Comparison of ENCODE assay signal across 13 cellular contexts in genomic region chr9:112556497-112557085, GRCh38.
DNase-seq lines count a peak whose midpoint lies in the region; ATAC-seq and TF ChIP-seq lines count a peak whose summit lies in the region.
"Had no signal": no experiment of that assay in that cellular context is flagged by ENCODE, and none has a peak within 500 bp of the region (broad histone marks: within the 10 kb centered on the region; RNA-seq: fewer than 3 reads in every experiment).

No MANE protein-coding gene starts in this region.

- ATAC-seq in HCT116, result no peak

- H2AFZ ChIP-seq in HCT116 (ENCODE audit: low read depth, low read length, poor library complexity, severe bottlenecking) (no peak overlapping the region), smooth muscle cell (ENCODE audit: low read depth) (no peak overlapping the region)

- POLR2A ChIA-PET in HCT116 (lab: Charles Lee), result no interaction called here

- H3K79me2 ChIP-seq in HCT116 (ENCODE audit: insufficient read depth, low read length) (no peaks in the 10 kb centered on the region), smooth muscle cell (ENCODE audit: low read depth) (no peaks in the 10 kb centered on the region)

- intact Hi-C loops in HCT116 (cut with micrococcal nuclease), result no loop called here
- intact Hi-C loops in activated T-helper 1 cell treated with anti-CD3 and anti-CD28 coated beads, Interleukin-12 subunit alpha, Interleukin-12 subunit beta, Interleukin-2, Interleukin-4 antibody, amounts not matched to agents 30 ng/mL and 10 ng/mL and 1 ng/mL, durations not matched to agents 14 hours and 24 hours and 36 hours (cut with micrococcal nuclease), result no loop called here

- no peaks in the 10 kb centered on the region for H3K9me2 ChIP-seq in HCT116 (ENCODE audit: insufficient read depth)

- no peak overlapping the region for H3K27ac Mint-ChIP-seq in activated T-helper 1 cell treated with anti-CD3 and anti-CD28 coated beads, Interleukin-12 subunit alpha, Interleukin-12 subunit beta, Interleukin-2, Interleukin-4 antibody, amounts not matched to agents 30 ng/mL and 10 ng/mL and 1 ng/mL, durations not matched to agents 14 hours and 24 hours and 36 hours
- H3K27ac Mint-ChIP-seq: activated B cell treated with CpG ODN at 0.5 μM for 24 hours had no signal

- WGBS in smooth muscle cell (ENCODE audit: low lambda C conversion rate), result 73% methylated on average over 4 of the region's 4 CpGs

- H3K4me3 ChIP-seq in HCT116 (replicated peaks in 1 of 2; ENCODE audit: low read depth in 1 of 2, low read length in 2 of 2), result no peak overlapping the region
- no peak overlapping the region for H3K4me3 ChIP-seq in foreskin fibroblast (ENCODE audit: low read depth in 1 of 2, low read length in 2 of 2)
- no peak overlapping the region for H3K4me3 ChIP-seq in smooth muscle cell
- H3K4me3 ChIP-seq: esophagus muscularis mucosa had no signal

- H3K36me3 ChIP-seq in HCT116 (ENCODE audit: control insufficient read depth in 1 of 2, insufficient read depth in 2 of 2, low read length in 2 of 2) (no peaks in the 10 kb centered on the region), smooth muscle cell (ENCODE audit: low read depth) (no peaks in the 10 kb centered on the region)
- H3K36me3 ChIP-seq: esophagus muscularis mucosa, neutrophil had no signal

- no peaks in the 10 kb centered on the region for H3K36me3 Mint-ChIP-seq in activated T-helper 1 cell treated with anti-CD3 and anti-CD28 coated beads, Interleukin-12 subunit alpha, Interleukin-12 subunit beta, Interleukin-2, Interleukin-4 antibody, amounts not matched to agents 30 ng/mL and 10 ng/mL and 1 ng/mL, durations not matched to agents 14 hours and 24 hours and 36 hours (ENCODE audit: low read depth)

- H3K9me3 ChIP-seq in HCT116 (ENCODE audit: control insufficient read depth in 1 of 2, insufficient read depth in 1 of 2, low read depth in 1 of 2, low read length in 2 of 2) (no peaks in the 10 kb centered on the region), smooth muscle cell (replicated peaks; ENCODE audit: low read depth) (no peaks in the 10 kb centered on the region)
- H3K9me3 ChIP-seq: esophagus muscularis mucosa, neutrophil had no signal

- DNase-seq in HCT116 (ENCODE audit: low read depth, low spot score) (no peak), amniotic epithelial cell (ENCODE audit: low read depth) (peak; percentile 83), foreskin fibroblast (peak; percentile 62 to 73), smooth muscle cell (lab: John Stamatoyannopoulos, UW; ENCODE audit: unreplicated experiment) (no peak), inferior parietal cortex (ENCODE audit: extremely low spot score) (no peak), SIG-M5 treated with dmso at 0.1 percent for 504 hours (lab: John Stamatoyannopoulos, UW; ENCODE audit: unreplicated experiment) (no peak), NCI-H2196 (lab: John Stamatoyannopoulos, UW; ENCODE audit: unreplicated experiment) (no peak)
- DNase-seq in activated T-helper 1 cell treated with anti-CD3 and anti-CD28 coated beads, Interleukin-12 subunit alpha, Interleukin-12 subunit beta, Interleukin-2, Interleukin-4 antibody, amounts not matched to agents 30 ng/mL and 10 ng/mL and 1 ng/mL, durations not matched to agents 14 hours and 24 hours and 36 hours (ENCODE audit: low spot score), result no peak
- DNase-seq: activated B cell treated with CpG ODN at 0.5 μM for 24 hours, activated T-cell treated with anti-CD3 and anti-CD28 coated beads for 4 hours, Kasumi-1 had no signal

- no peaks in the 10 kb centered on the region for H3K4me1 Mint-ChIP-seq in activated T-helper 1 cell treated with anti-CD3 and anti-CD28 coated beads, Interleukin-12 subunit alpha, Interleukin-12 subunit beta, Interleukin-2, Interleukin-4 antibody, amounts not matched to agents 30 ng/mL and 10 ng/mL and 1 ng/mL, durations not matched to agents 14 hours and 24 hours and 36 hours (ENCODE audit: low read depth)
- H3K4me1 Mint-ChIP-seq: activated B cell treated with CpG ODN at 0.5 μM for 24 hours had no signal

- no peak for TF ChIP-seq RAD21 in HCT116 (IDR thresholded peaks at IDR 0.05; ENCODE audit: low read depth)

- no peaks in the 10 kb centered on the region for H3K9me3 Mint-ChIP-seq in activated T-helper 1 cell treated with anti-CD3 and anti-CD28 coated beads, Interleukin-12 subunit alpha, Interleukin-12 subunit beta, Interleukin-2, Interleukin-4 antibody, amounts not matched to agents 30 ng/mL and 10 ng/mL and 1 ng/mL, durations not matched to agents 14 hours and 24 hours and 36 hours
- H3K9me3 Mint-ChIP-seq: activated B cell treated with CpG ODN at 0.5 μM for 24 hours had no signal

- peak overlapping the region; percentile 26; the same call in 1 of the 2 replicates for H3K4me2 ChIP-seq in HCT116 (ENCODE audit: low read length)
- no peak overlapping the region for H3K4me2 ChIP-seq in smooth muscle cell

- H3K9ac ChIP-seq in HCT116 (ENCODE audit: low read length), result no peak overlapping the region
- H3K9ac ChIP-seq in smooth muscle cell (ENCODE audit: low read depth), result no peak overlapping the region

- H3K4me1 ChIP-seq in HCT116 (ENCODE audit: control insufficient read depth in 1 of 2, insufficient read depth in 2 of 2, low read length in 2 of 2) (peaks cover 7 to 16% of the 10 kb centered on the region in 2 experiments; a peak in 2 of 4 replicates), smooth muscle cell (ENCODE audit: low read depth) (peaks cover 15% of the 10 kb centered on the region)

- no peak for TF ChIP-seq POLR2A in HCT116 (IDR thresholded peaks at IDR 0.05; ENCODE audit: borderline replicate concordance, extremely low read depth, insufficient read depth, insufficient read length)

- CTCF ChIA-PET in HCT116 (lab: Charles Lee), result no interaction called here

- H3K27me3 ChIP-seq in HCT116 (ENCODE audit: insufficient read depth, low read length) (no peaks in the 10 kb centered on the region), smooth muscle cell (ENCODE audit: low read depth) (no peaks in the 10 kb centered on the region)
- H3K27me3 ChIP-seq: esophagus muscularis mucosa, neutrophil had no signal

- no peaks in the 10 kb centered on the region for H4K20me1 ChIP-seq in HCT116 (ENCODE audit: insufficient read depth)
- no peaks in the 10 kb centered on the region for H4K20me1 ChIP-seq in smooth muscle cell (ENCODE audit: low read depth)

- no TSS peak for BruUV-seq in HCT116 (replicated peaks; lab: Mats Ljungman, UMichigan)

- H3K27me3 Mint-ChIP-seq in activated T-helper 1 cell treated with anti-CD3 and anti-CD28 coated beads, Interleukin-12 subunit alpha, Interleukin-12 subunit beta, Interleukin-2, Interleukin-4 antibody, amounts not matched to agents 30 ng/mL and 10 ng/mL and 1 ng/mL, durations not matched to agents 14 hours and 24 hours and 36 hours (ENCODE audit: insufficient read depth), result no peaks in the 10 kb centered on the region
- H3K27me3 Mint-ChIP-seq: activated B cell treated with CpG ODN at 0.5 μM for 24 hours had no signal

- H3K27ac ChIP-seq in HCT116 (ENCODE audit: low read depth, low read length) (no peak overlapping the region), smooth muscle cell (ENCODE audit: low read depth) (peak overlapping the region; percentile 36)
- H3K27ac ChIP-seq: esophagus muscularis mucosa, neutrophil had no signal

- H3K4me3 Mint-ChIP-seq in activated T-helper 1 cell treated with anti-CD3 and anti-CD28 coated beads, Interleukin-12 subunit alpha, Interleukin-12 subunit beta, Interleukin-2, Interleukin-4 antibody, amounts not matched to agents 30 ng/mL and 10 ng/mL and 1 ng/mL, durations not matched to agents 14 hours and 24 hours and 36 hours, result no peak overlapping the region
- H3K4me3 Mint-ChIP-seq: activated B cell treated with CpG ODN at 0.5 μM for 24 hours had no signal

- no peaks in the 10 kb centered on the region for H3F3A ChIP-seq in smooth muscle cell (ENCODE audit: low read depth)

- RAD21 ChIA-PET in HCT116 (lab: Charles Lee; ENCODE audit: low non-redundant PET in 1 of 2, low total read pairs in 2 of 2, uncharacterized antibody in 2 of 2, unreplicated experiment in 2 of 2), result no interaction called here

- TF ChIP-seq CTCF in HCT116 (IDR thresholded peaks at IDR 0.05 in 2 of 3, conservative IDR thresholded peaks at IDR 0.05 in 1 of 3; ENCODE audit: borderline replicate concordance in 1 of 3, insufficient read depth in 1 of 3, low read depth in 2 of 3, low read length in 2 of 3) (no peak), foreskin fibroblast (IDR thresholded peaks at IDR 0.05; ENCODE audit: low read depth, low read length) (no peak), smooth muscle cell (IDR thresholded peaks at IDR 0.05; ENCODE audit: borderline replicate concordance, insufficient read depth, poor library complexity, severe bottlenecking) (no peak)

TF ChIP-seq in HCT116, 20 proteins besides CTCF, POLR2A, EP300 and RAD21 (continues in another document):
- TF ChIP-seq SRF (IDR thresholded peaks at IDR 0.05; ENCODE audit: low read depth), result no peak
- TF ChIP-seq ZNF274 (IDR thresholded peaks at IDR 0.05; ENCODE audit: low read depth, low read length), result no peak
- no peak for TF ChIP-seq TCF7L2 (IDR thresholded peaks at IDR 0.05; ENCODE audit: borderline replicate concordance, extremely low read depth, insufficient read depth, insufficient read length)
- no peak for TF ChIP-seq EZH2 (IDR thresholded peaks at IDR 0.05)
- no peak for TF ChIP-seq EGR1 (IDR thresholded peaks at IDR 0.05; ENCODE audit: low read depth)
- no peak for TF ChIP-seq CEBPB (IDR thresholded peaks at IDR 0.05; ENCODE audit: low read depth)
- no peak for TF ChIP-seq ZFX (IDR thresholded peaks at IDR 0.05)
- TF ChIP-seq POLR2AphosphoS5 (IDR thresholded peaks at IDR 0.05; ENCODE audit: low read depth, low read length), result no peak
- no peak for TF ChIP-seq SIN3A (IDR thresholded peaks at IDR 0.05; ENCODE audit: low read depth)
- TF ChIP-seq ATF3 (IDR thresholded peaks at IDR 0.05), result no peak
- no peak for TF ChIP-seq YY1 (IDR thresholded peaks at IDR 0.05; ENCODE audit: extremely low read depth, insufficient replicate concordance, low read depth, low read length)
- TF ChIP-seq ELF1 (IDR thresholded peaks at IDR 0.05; ENCODE audit: borderline replicate concordance, low read depth), result no peak
- TF ChIP-seq FOSL1 (IDR thresholded peaks at IDR 0.05; ENCODE audit: low read depth), result no peak

Comparison
In these comparisons a context has a peak if more than half of its experiments do, and no peak if none do; other contexts are left out.
1. DNase-seq: peak in amniotic epithelial cell (single experiment) and foreskin fibroblast (2 of 2); none in HCT116 (single experiment), smooth muscle cell (single experiment), activated T-helper 1 cell treated with anti-CD3 and anti-CD28 coated beads, Interleukin-12 subunit alpha, Interleukin-12 subunit beta, Interleukin-2, Interleukin-4 antibody, amounts not matched to agents 30 ng/mL and 10 ng/mL and 1 ng/mL, durations not matched to agents 14 hours and 24 hours and 36 hours (single experiment), inferior parietal cortex (single experiment), SIG-M5 treated with dmso at 0.1 percent for 504 hours (single experiment) and NCI-H2196 (single experiment).